In the genomic region with DNA sequence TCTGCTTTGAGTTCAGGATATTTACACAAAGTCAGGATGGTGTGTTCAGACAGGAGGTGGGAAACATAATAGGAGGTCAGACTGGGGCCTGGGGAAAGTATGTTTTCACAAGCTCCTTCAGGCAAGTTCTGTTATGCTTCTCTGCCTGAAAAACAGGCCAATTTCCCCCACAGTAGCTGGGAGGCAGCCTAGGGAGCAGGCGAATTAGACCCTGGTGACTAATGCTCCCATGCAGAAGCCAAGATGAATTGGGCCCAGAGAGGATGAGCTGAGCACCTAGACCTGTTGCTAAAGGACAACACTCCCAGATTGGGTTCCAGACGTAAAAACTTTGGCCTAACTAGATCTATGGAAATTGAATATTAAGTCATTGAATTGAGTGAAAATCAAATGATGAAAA, we compare ENCODE assay signal across 29 cellular contexts.
"Had no signal": no experiment of that assay in that cellular context is flagged by ENCODE, and none has a peak within 500 bp of the region (broad histone marks: within the 10 kb centered on the region; RNA-seq: fewer than 3 reads in every experiment).

No MANE protein-coding gene starts in this region.

- H3K4me3 ChIP-seq: adrenal gland, body of pancreas, K562, SJCRH30, SK-N-MC had no signal

- H3K9me3 Mint-ChIP-seq: activated CD4-positive, alpha-beta T cell treated with anti-CD3 and anti-CD28 coated beads, Interleukin-2, amount 10 ng/mL, durations not matched to agents 7 days and 5 days; activated naive CD4-positive, alpha-beta T cell treated with anti-CD3 and anti-CD28 coated beads, Interleukin-2, amount 50 U/mL, for 72 hours; activated T-cell treated with anti-CD3 and anti-CD28 coated beads, Interleukin-2, amount 50 U/mL, for 24 hours; activated T-helper 1 cell treated with anti-CD3 and anti-CD28 coated beads, Interleukin-12 subunit alpha, Interleukin-12 subunit beta, Interleukin-2, Interleukin-4 antibody, amounts not matched to agents 30 ng/mL and 10 ng/mL and 1 ng/mL, durations not matched to agents 14 hours and 24 hours and 36 hours had no signal

- DNase-seq: activated CD4-positive, alpha-beta T cell treated with anti-CD3 and anti-CD28 coated beads for 36 hours; activated CD4-positive, alpha-beta T cell treated with anti-CD3 and anti-CD28 coated beads, Interleukin-2, amount 10 ng/mL, durations not matched to agents 7 days and 5 days; activated CD4-positive, alpha-beta T cell treated with anti-CD3 and anti-CD28 coated beads, Interleukin-2, amount 50 U/mL, for 48 hours; activated CD8-positive, alpha-beta T cell treated with anti-CD3 and anti-CD28 coated beads, Interleukin-2, amount 10 ng/mL, durations not matched to agents 7 days and 5 days; activated gamma-delta T cell treated with Interleukin-2 at 50 U/mL for 16 hours; activated naive CD4-positive, alpha-beta T cell treated with anti-CD3 and anti-CD28 coated beads for 36 hours; activated T-cell treated with anti-CD3 and anti-CD28 coated beads, Interleukin-2, amount 50 U/mL, for 24 hours; adrenal gland; body of pancreas; central memory CD4-positive, alpha-beta T cell; NCI-H1105; NCI-H1417 treated with DMSO at 0.1 percent for 48 hours; NCI-H1694; NCI-H1930; NCI-H2081 treated with DMSO at 0.1 percent for 48 hours; NCI-H226; NCI-H446 treated with DMSO at 0.1 percent for 48 hours; NCI-H524; NCI-H69; NCI-H82; SHP77; SJCRH30; T1000; WERI-Rb-1 had no signal

- H3K27me3 ChIP-seq: adrenal gland, body of pancreas, SJCRH30 had no signal

- H3K4me1 ChIP-seq: adrenal gland, body of pancreas, SJCRH30 had no signal

- H3K36me3 ChIP-seq: adrenal gland, SJCRH30, WERI-Rb-1 had no signal

- H3K27ac ChIP-seq: adrenal gland, body of pancreas, SJCRH30, SK-N-MC, WERI-Rb-1 had no signal

- H3K27ac Mint-ChIP-seq: activated CD4-positive, alpha-beta T cell treated with anti-CD3 and anti-CD28 coated beads for 36 hours; activated CD4-positive, alpha-beta T cell treated with anti-CD3 and anti-CD28 coated beads, Interleukin-2, amount 10 ng/mL, durations not matched to agents 7 days and 5 days; activated CD8-positive, alpha-beta T cell treated with anti-CD3 and anti-CD28 coated beads, Interleukin-2, amount 10 ng/mL, durations not matched to agents 7 days and 5 days; activated naive CD4-positive, alpha-beta T cell treated with anti-CD3 and anti-CD28 coated beads for 36 hours; activated naive CD4-positive, alpha-beta T cell treated with anti-CD3 and anti-CD28 coated beads, Interleukin-2, amount 50 U/mL, for 72 hours; activated T-cell treated with anti-CD3 and anti-CD28 coated beads, Interleukin-2, amount 50 U/mL, for 24 hours; activated T-helper 1 cell treated with anti-CD3 and anti-CD28 coated beads, Interleukin-12 subunit alpha, Interleukin-12 subunit beta, Interleukin-2, Interleukin-4 antibody, amounts not matched to agents 30 ng/mL and 10 ng/mL and 1 ng/mL, durations not matched to agents 14 hours and 24 hours and 36 hours had no signal

- ATAC-seq: activated CD4-positive, alpha-beta T cell treated with anti-CD3 and anti-CD28 coated beads for 36 hours; activated CD8-positive, alpha-beta T cell treated with anti-CD3 and anti-CD28 coated beads, Interleukin-2, amount 10 ng/mL, durations not matched to agents 7 days and 5 days; activated naive CD4-positive, alpha-beta T cell treated with anti-CD3 and anti-CD28 coated beads, Interleukin-2, amount 50 U/mL, for 72 hours; body of pancreas; K562; Panc1 had no signal

- H3K36me3 Mint-ChIP-seq: activated naive CD4-positive, alpha-beta T cell treated with anti-CD3 and anti-CD28 coated beads, Interleukin-2, amount 50 U/mL, for 72 hours had no signal

- H3K4me3 Mint-ChIP-seq: activated CD4-positive, alpha-beta T cell treated with anti-CD3 and anti-CD28 coated beads for 36 hours; activated CD4-positive, alpha-beta T cell treated with anti-CD3 and anti-CD28 coated beads, Interleukin-2, amount 10 ng/mL, durations not matched to agents 7 days and 5 days; activated CD8-positive, alpha-beta T cell treated with anti-CD3 and anti-CD28 coated beads, Interleukin-2, amount 10 ng/mL, durations not matched to agents 7 days and 5 days; activated naive CD4-positive, alpha-beta T cell treated with anti-CD3 and anti-CD28 coated beads for 36 hours; activated T-cell treated with anti-CD3 and anti-CD28 coated beads, Interleukin-2, amount 50 U/mL, for 24 hours; activated T-helper 1 cell treated with anti-CD3 and anti-CD28 coated beads, Interleukin-12 subunit alpha, Interleukin-12 subunit beta, Interleukin-2, Interleukin-4 antibody, amounts not matched to agents 30 ng/mL and 10 ng/mL and 1 ng/mL, durations not matched to agents 14 hours and 24 hours and 36 hours had no signal

- H3K4me1 Mint-ChIP-seq: activated CD4-positive, alpha-beta T cell treated with anti-CD3 and anti-CD28 coated beads for 36 hours; activated CD4-positive, alpha-beta T cell treated with anti-CD3 and anti-CD28 coated beads, Interleukin-2, amount 10 ng/mL, durations not matched to agents 7 days and 5 days had no signal

- H3K9me3 ChIP-seq: adrenal gland, body of pancreas, SJCRH30 had no signal
